1 cellular context compared by ENCODE assay signal in the genomic region with DNA sequence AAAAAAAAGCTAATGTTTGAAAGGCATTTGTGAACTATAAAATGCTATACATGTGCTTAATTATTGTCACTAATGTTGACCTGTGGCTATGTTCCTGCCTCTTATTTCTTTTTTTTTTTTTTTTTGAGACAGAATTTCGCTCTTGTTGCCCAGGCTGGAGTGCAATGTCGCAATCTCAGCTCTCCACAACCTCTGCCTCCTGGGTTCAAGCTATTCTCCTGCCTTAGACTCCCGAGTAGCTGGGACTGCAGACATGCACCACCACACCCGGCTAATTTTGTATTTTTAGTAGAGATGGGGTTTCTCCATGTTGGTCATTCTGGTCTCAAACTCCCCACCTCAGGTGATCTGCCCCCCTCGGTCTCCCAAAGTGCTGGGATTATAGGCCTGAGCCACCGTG. TPM values are rescaled to one million over a fixed set of nuclear protein-coding genes. Genes with fewer than 3 reads are reported as not detected.
"Had no signal": no experiment of that assay in that cellular context is flagged by ENCODE, and none has a peak within 500 bp of the region (broad histone marks: within the 10 kb centered on the region; RNA-seq: fewer than 3 reads in every experiment).

No MANE protein-coding gene starts in this region.

RNA-seq across cellular contexts. Expression of gene TMEM200B, which starts 15.7 kb away (rescaled TPM):
- total RNA-seq: HT-29 had no signal
